1 cellular context compared by ENCODE assay signal in genomic region chr6:124078169-124078568, GRCh38.
TF ChIP-seq lines count a peak whose summit lies in the region.

No MANE protein-coding gene starts in this region.

TF ChIP-seq in SK-N-SH, 30 proteins besides CTCF, POLR2A, EP300 and RAD21 (continued from another document):
- TF ChIP-seq PBX3 (IDR thresholded peaks at IDR 0.05) (no peak), TAF1 (IDR thresholded peaks at IDR 0.05; ENCODE audit: borderline replicate concordance, low read depth, low read length) (no peak)
